In genomic region chr2:11683966-11684365, GRCh38 we compare ENCODE assay signal across 2 cellular contexts.
TF ChIP-seq lines count a peak whose summit lies in the region.

No MANE protein-coding gene starts in this region.

TF ChIP-seq in GM23338, 12 proteins besides CTCF, POLR2A, EP300 and RAD21:
- no peak for TF ChIP-seq NANOG (IDR thresholded peaks at IDR 0.05; ENCODE audit: borderline replicate concordance)
- no peak for TF ChIP-seq EZH2 (IDR thresholded peaks at IDR 0.05; ENCODE audit: low read depth, unreplicated experiment)
- TF ChIP-seq JUNB (IDR thresholded peaks at IDR 0.05; ENCODE audit: unreplicated experiment), result no peak

TF ChIP-seq in H1, 55 proteins besides CTCF, POLR2A, EP300 and RAD21 (continued from another document):
- TF ChIP-seq SIX5 (IDR thresholded peaks at IDR 0.05; ENCODE audit: low read depth, low read length) (no peak), SIRT6 (IDR thresholded peaks at IDR 0.05; ENCODE audit: low read length) (no peak), ZNF274 (IDR thresholded peaks at IDR 0.05; ENCODE audit: borderline replicate concordance, extremely low read depth, low read length) (no peak), CBX8 (IDR thresholded peaks at IDR 0.05; ENCODE audit: borderline replicate concordance, low read depth, low read length) (no peak), CEBPB (IDR thresholded peaks at IDR 0.05; ENCODE audit: low read depth, low read length) (no peak), EZH2 (IDR thresholded peaks at IDR 0.05; ENCODE audit: low read depth, low read length, severe bottlenecking) (no peak), JUN (IDR thresholded peaks at IDR 0.05; ENCODE audit: low read depth, low read length) (no peak), CREB1 (IDR thresholded peaks at IDR 0.05) (no peak), MAX (IDR thresholded peaks at IDR 0.05) (no peak), CHD2 (IDR thresholded peaks at IDR 0.05; ENCODE audit: low read length) (no peak), HDAC2 (IDR thresholded peaks at IDR 0.05; ENCODE audit: borderline replicate concordance in 1 of 2, low read depth in 2 of 2, low read length in 2 of 2) (no peak), GTF2F1 (IDR thresholded peaks at IDR 0.05; ENCODE audit: borderline replicate concordance, low read depth, low read length) (no peak), CHD7 (IDR thresholded peaks at IDR 0.05; ENCODE audit: insufficient replicate concordance, low read length) (no peak), SRF (IDR thresholded peaks at IDR 0.05; ENCODE audit: low read depth, low read length) (no peak), RBBP5 (IDR thresholded peaks at IDR 0.05; ENCODE audit: borderline replicate concordance, low read depth, low read length) (no peak), TAF7 (optimal IDR thresholded peaks at IDR 0.05; ENCODE audit: borderline replicate concordance, low read depth, low read length) (no peak), MAFK (IDR thresholded peaks at IDR 0.05; ENCODE audit: low read depth, low read length) (no peak), FOSL1 (IDR thresholded peaks at IDR 0.05; ENCODE audit: insufficient read depth, low read depth, low read length) (no peak), E2F6 (IDR thresholded peaks at IDR 0.05) (no peak)
